28 cellular contexts compared by ENCODE assay signal in genomic region chr5:43348207-43348606, GRCh38.
"Had no signal": no experiment of that assay in that cellular context is flagged by ENCODE, and none has a peak within 500 bp of the region (broad histone marks: within the 10 kb centered on the region; RNA-seq: fewer than 3 reads in every experiment).

No MANE protein-coding gene starts in this region.

- H3K9me3 ChIP-seq: SK-N-SH had no signal

- H3K27ac ChIP-seq: VCaP had no signal

- H3K36me3 Mint-ChIP-seq: activated CD4-positive, alpha-beta memory T cell treated with anti-CD3 and anti-CD28 coated beads for 36 hours; brain had no signal

- ATAC-seq: activated T-cell treated with anti-CD3 and anti-CD28 coated beads, Interleukin-2, amount 50 U/mL, for 4 hours; Panc1; Right ventricle myocardium inferior had no signal

- H3K27ac Mint-ChIP-seq: activated CD4-positive, alpha-beta memory T cell treated with anti-CD3 and anti-CD28 coated beads for 36 hours; activated CD4-positive, alpha-beta T cell treated with anti-CD3 and anti-CD28 coated beads, Interleukin-2, amount 10 ng/mL, durations not matched to agents 7 days and 5 days; activated naive CD8-positive, alpha-beta T cell; brain had no signal

- H3K4me2 ChIP-seq: SK-N-SH had no signal

- H3K4me3 Mint-ChIP-seq: activated CD4-positive, alpha-beta memory T cell treated with anti-CD3 and anti-CD28 coated beads for 36 hours; activated CD4-positive, alpha-beta T cell treated with anti-CD3 and anti-CD28 coated beads, Interleukin-2, amount 10 ng/mL, durations not matched to agents 7 days and 5 days; activated naive CD8-positive, alpha-beta T cell; activated T-cell treated with anti-CD3 and anti-CD28 coated beads, Interleukin-2, amount 50 U/mL, for 4 hours; brain had no signal

- H3K4me1 Mint-ChIP-seq: activated CD4-positive, alpha-beta T cell treated with anti-CD3 and anti-CD28 coated beads, Interleukin-2, amount 10 ng/mL, durations not matched to agents 7 days and 5 days; brain had no signal

- DNase-seq: activated CD4-positive, alpha-beta memory T cell treated with anti-CD3 and anti-CD28 coated beads for 36 hours; activated CD4-positive, alpha-beta T cell treated with anti-CD3 and anti-CD28 coated beads, Interleukin-2, amount 10 ng/mL, durations not matched to agents 7 days and 5 days; activated CD4-positive, CD25-positive, alpha-beta regulatory T cell; activated CD8-positive, alpha-beta memory T cell treated with anti-CD3 and anti-CD28 coated beads for 24 hours; activated effector memory CD4-positive, alpha-beta T cell treated with anti-CD3 and anti-CD28 coated beads, Interleukin-2, amount 50 U/mL, for 16 hours; activated naive CD4-positive, alpha-beta T cell treated with Interleukin-2 at 50 U/mL for 16 hours; activated T-cell treated with anti-CD3 and anti-CD28 coated beads, Interleukin-2, amount 50 U/mL, for 4 hours; amygdala; KG1; NCI-H1048; NCI-H1694; NCI-H2029; NCI-H2107; NCI-H2171 treated with DMSO at 0.1 percent for 48 hours; NCI-H226; NCI-H510A; NCI-H69; NK-92 treated with Interleukin-12 subunit alpha and Interleukin-12 subunit beta, amount 100 ng/mL, for 24 hours; OCI-M1; RPMI8226; SK-N-SH; T-helper 1 cell had no signal

- H3K9ac ChIP-seq: SK-N-SH had no signal

- FAIRE-seq: astrocyte had no signal
